30 cellular contexts compared by ENCODE assay signal in genomic region chr5:73384861-73385260, GRCh38.
"Had no signal": no experiment of that assay in that cellular context is flagged by ENCODE, and none has a peak within 500 bp of the region (broad histone marks: within the 10 kb centered on the region; RNA-seq: fewer than 3 reads in every experiment).

No MANE protein-coding gene starts in this region.

- ATAC-seq: activated CD8-positive, alpha-beta T cell treated with anti-CD3 and anti-CD28 coated beads for 36 hours; activated naive CD8-positive, alpha-beta T cell treated with anti-CD3 and anti-CD28 coated beads, Interleukin-2, amount 50 U/mL, for 24 hours had no signal

- DNase-seq: activated B cell treated with CpG ODN at 0.5 μM for 24 hours; activated CD4-positive, alpha-beta memory T cell treated with anti-CD3 and anti-CD28 coated beads for 36 hours; activated CD4-positive, alpha-beta T cell treated with anti-CD3 and anti-CD28 coated beads for 4 hours; activated CD4-positive, alpha-beta T cell treated with anti-CD3 and anti-CD28 coated beads, Interleukin-2, amount 10 ng/mL, durations not matched to agents 24 days and 14 days; activated CD4-positive, alpha-beta T cell treated with anti-CD3 and anti-CD28 coated beads, Interleukin-2, amount 50 U/mL, for 1 hour; activated CD4-positive, alpha-beta T cell treated with anti-CD3 and anti-CD28 coated beads, Interleukin-2, amount 50 U/mL, for 4 hours; activated CD4-positive, CD25-positive, alpha-beta regulatory T cell treated with anti-CD3 and anti-CD28 coated beads, Interleukin-2, amount 50 U/mL, for 72 hours; activated CD8-positive, alpha-beta memory T cell treated with anti-CD3 and anti-CD28 coated beads, Interleukin-2, amount 50 U/mL, for 4 hours; activated CD8-positive, alpha-beta T cell treated with anti-CD3 and anti-CD28 coated beads for 36 hours; activated effector memory CD4-positive, alpha-beta T cell treated with Interleukin-2 at 50 U/mL for 16 hours; activated gamma-delta T cell; activated naive CD4-positive, alpha-beta T cell treated with anti-CD3 and anti-CD28 coated beads, Interleukin-2, amount 10 ng/mL, durations not matched to agents 7 days and 5 days; activated naive CD4-positive, alpha-beta T cell treated with Interleukin-2 at 50 U/mL for 16 hours; activated naive CD8-positive, alpha-beta T cell treated with anti-CD3 and anti-CD28 coated beads, Interleukin-2, amount 10 ng/mL, durations not matched to agents 7 days and 5 days; activated naive CD8-positive, alpha-beta T cell treated with anti-CD3 and anti-CD28 coated beads, Interleukin-2, amount 50 U/mL, for 24 hours; activated T-cell treated with anti-CD3 and anti-CD28 coated beads for 4 hours; activated T-cell treated with anti-CD3 and anti-CD28 coated beads, Interleukin-2, amount 50 U/mL, for 24 hours; activated T-cell treated with anti-CD3 and anti-CD28 coated beads, Interleukin-2, amount 50 U/mL, for 48 hours; adrenal gland; amniotic stem cell; caudate nucleus; cerebellar nuclear complex; T-helper 1 cell; T-helper 2 cell; T-helper 9 cell had no signal

- H3K4me3 ChIP-seq: adrenal gland, ascending aorta, cardiac muscle cell had no signal

- H3K27ac ChIP-seq: adrenal gland, ascending aorta, cardiac muscle cell, VCaP had no signal

- FAIRE-seq: bronchial epithelial cell, TTC549 had no signal

- H3K4me1 ChIP-seq: adrenal gland, ascending aorta had no signal

- H3K27me3 ChIP-seq: ascending aorta, cardiac muscle cell had no signal

- H3K36me3 ChIP-seq: adrenal gland, ascending aorta, cardiac muscle cell had no signal
